ENCODE assay signal across 1 cellular context in genomic region chr7:66920769-66921395, GRCh38.
TF ChIP-seq lines count a peak whose summit lies in the region.

TMEM248 (plus strand) TSS chr7:66921225; CDS start chr7:66941866, 20,641 bp downstream.

TF ChIP-seq in GM12878, 131 proteins besides CTCF, POLR2A, EP300 and RAD21 (continued from another document and continues in another):
- TF ChIP-seq RELB (IDR thresholded peaks at IDR 0.05; ENCODE audit: low read depth) = peak; percentile 81
- peak; percentile 97 for TF ChIP-seq NR2F1 (conservative IDR thresholded peaks at IDR 0.05)
- TF ChIP-seq EED (IDR thresholded peaks at IDR 0.05; ENCODE audit: low read depth) = peak; percentile 52; the same call in 1 of the 2 replicates
- TF ChIP-seq JUND (IDR thresholded peaks at IDR 0.05; ENCODE audit: low read depth, low read length) = no peak
- TF ChIP-seq MTA2 (IDR thresholded peaks at IDR 0.05; ENCODE audit: low read depth) = peak; percentile 83
- TF ChIP-seq ZNF687 (IDR thresholded peaks at IDR 0.05) = peak; percentile 98
- TF ChIP-seq SREBF1 (IDR thresholded peaks at IDR 0.05; ENCODE audit: low read length) = peak; percentile 87
- TF ChIP-seq RBBP5 (conservative IDR thresholded peaks at IDR 0.05) = no peak
- TF ChIP-seq MTA3 (IDR thresholded peaks at IDR 0.05; ENCODE audit: borderline replicate concordance, low read length) = no peak; the same call in 1 of the 2 replicates
- TF ChIP-seq CREM (IDR thresholded peaks at IDR 0.05; ENCODE audit: low read depth) = peak; percentile 93
- TF ChIP-seq CHD1 (IDR thresholded peaks at IDR 0.05; ENCODE audit: low read depth, low read length) = no peak
- TF ChIP-seq CREB1 (IDR thresholded peaks at IDR 0.05; ENCODE audit: low read depth) = peak; percentile 92
- TF ChIP-seq IKZF1 (conservative IDR thresholded peaks at IDR 0.05) = peak; percentile 85
- TF ChIP-seq REST (IDR thresholded peaks at IDR 0.05; ENCODE audit: low read depth, low read length) = no peak; the same call in 1 of the 2 replicates
- peak; percentile 99 for TF ChIP-seq ZNF384 (IDR thresholded peaks at IDR 0.05; ENCODE audit: borderline replicate concordance, low read depth, low read length)
- TF ChIP-seq IRF4 (IDR thresholded peaks at IDR 0.05; ENCODE audit: low read depth, low read length) = peak; percentile 56; the same call in 1 of the 2 replicates
- TF ChIP-seq MLLT1 (IDR thresholded peaks at IDR 0.05) = peak; percentile 97
- TF ChIP-seq SRF (IDR thresholded peaks at IDR 0.05; ENCODE audit: low read depth in 2 of 2, low read length in 2 of 2) = peak; percentile 57 to 61; a peak in 2 of 4 replicates
- TF ChIP-seq POLR2AphosphoS5 (IDR thresholded peaks at IDR 0.05; ENCODE audit: low read length) = peak; percentile 89
- TF ChIP-seq TCF12 (IDR thresholded peaks at IDR 0.05; ENCODE audit: low read depth, low read length) = 0 out of 2 replicates have a peak, but pooled peaks have one; percentile 18
- TF ChIP-seq KDM1A (IDR thresholded peaks at IDR 0.05; ENCODE audit: borderline replicate concordance) = peak; percentile 95; the same call in 1 of the 2 replicates
- TF ChIP-seq ASH2L (IDR thresholded peaks at IDR 0.05; ENCODE audit: borderline replicate concordance, low read depth) = peak; percentile 88; the same call in 1 of the 2 replicates
- peak; percentile 90 for TF ChIP-seq CBFB (IDR thresholded peaks at IDR 0.05; ENCODE audit: low read depth)
- TF ChIP-seq ZBTB40 (IDR thresholded peaks at IDR 0.05; ENCODE audit: borderline replicate concordance) = peak; percentile 63; the same call in 1 of the 2 replicates
- TF ChIP-seq CEBPB (IDR thresholded peaks at IDR 0.05; ENCODE audit: borderline replicate concordance in 1 of 2, low read depth in 2 of 2, low read length in 2 of 2) = no peak
- TF ChIP-seq GATAD2B (conservative IDR thresholded peaks at IDR 0.05; ENCODE audit: low read depth) = peak; percentile 84
- 0 out of 2 replicates have a peak, but pooled peaks have one; percentile 11 for TF ChIP-seq TCF3 (IDR thresholded peaks at IDR 0.05; ENCODE audit: borderline replicate concordance, insufficient read depth, low read depth, low read length)
- peak; percentile 72; the same call in 1 of the 2 replicates for TF ChIP-seq HDAC2 (IDR thresholded peaks at IDR 0.05)
- peak; percentile 66; the same call in 1 of the 3 replicates for TF ChIP-seq POU2F2 (IDR thresholded peaks at IDR 0.05; ENCODE audit: borderline replicate concordance, low read depth, low read length)
- TF ChIP-seq ZNF24 (IDR thresholded peaks at IDR 0.05) = 0 out of 2 replicates have a peak, but pooled peaks have one; percentile 21
- TF ChIP-seq PKNOX1 (IDR thresholded peaks at IDR 0.05) = peak; percentile 91
- peak; percentile 59 to 90; a peak in 3 of 4 replicates for TF ChIP-seq IKZF2 (IDR thresholded peaks at IDR 0.05)
- TF ChIP-seq NBN (IDR thresholded peaks at IDR 0.05) = peak; percentile 100
- TF ChIP-seq HCFC1 (IDR thresholded peaks at IDR 0.05; ENCODE audit: low read length) = peak; percentile 79
- TF ChIP-seq IRF5 (IDR thresholded peaks at IDR 0.05; ENCODE audit: borderline replicate concordance) = peak; percentile 93
- TF ChIP-seq HDGF (IDR thresholded peaks at IDR 0.05) = peak; percentile 100
- no peak for TF ChIP-seq NRF1 (conservative IDR thresholded peaks at IDR 0.05; ENCODE audit: low read depth, low read length)
- TF ChIP-seq BCL3 (IDR thresholded peaks at IDR 0.05; ENCODE audit: borderline replicate concordance, insufficient read depth, low read depth, low read length, poor library complexity, severe bottlenecking) = peak; percentile 43
- TF ChIP-seq NR2C1 (IDR thresholded peaks at IDR 0.05) = peak; percentile 99
- TF ChIP-seq SIX5 (IDR thresholded peaks at IDR 0.05; ENCODE audit: low read depth, low read length, severe bottlenecking) = peak; percentile 68
- TF ChIP-seq DPF2 (IDR thresholded peaks at IDR 0.05) = peak; percentile 52
- TF ChIP-seq BACH1 (IDR thresholded peaks at IDR 0.05; ENCODE audit: borderline replicate concordance) = peak; percentile 59; the same call in 1 of the 2 replicates
- TF ChIP-seq SMARCA5 (IDR thresholded peaks at IDR 0.05) = peak; percentile 41; the same call in 1 of the 2 replicates
